In the genomic region with DNA sequence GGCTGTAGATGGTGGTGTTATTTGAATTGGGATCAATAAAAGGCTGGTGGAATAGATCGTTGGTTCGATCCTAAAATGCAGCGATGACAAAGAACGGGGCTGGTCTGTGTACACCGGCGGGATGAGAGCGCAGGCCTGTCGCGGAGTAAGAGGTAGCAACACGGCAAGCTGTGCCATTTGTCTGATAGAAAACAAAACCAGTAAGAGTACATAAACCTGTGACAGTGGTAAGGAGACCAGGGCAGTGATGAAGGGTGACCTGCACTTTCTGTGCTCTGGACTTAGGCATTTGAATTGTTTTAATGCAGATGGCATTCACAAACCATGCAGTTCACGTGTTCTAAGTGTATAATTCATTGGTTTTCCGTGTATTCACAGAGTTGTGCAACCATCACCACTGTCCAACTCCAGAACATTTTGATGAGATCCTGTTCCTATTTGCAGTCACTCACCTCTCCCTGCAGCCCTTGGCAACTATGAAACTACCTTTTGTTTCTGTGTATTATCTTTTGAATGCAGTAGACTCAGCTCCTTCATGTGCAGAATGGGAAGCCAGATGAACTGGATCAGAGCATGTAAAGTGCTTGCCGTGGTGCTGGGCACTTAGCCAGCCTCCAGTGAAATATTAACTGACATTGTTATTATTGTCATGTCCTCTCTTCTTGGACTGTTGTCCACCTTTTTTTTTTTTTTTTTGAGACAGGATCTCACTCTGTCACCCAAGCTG, we compare ENCODE assay signal across 16 cellular contexts.
A peak's percentile ranks its signal among the peaks of the same experiment; 100 is the strongest.
DNase-seq lines count a peak whose midpoint lies in the region; ATAC-seq and TF ChIP-seq lines count a peak whose summit lies in the region.
"Had no signal": no experiment of that assay in that cellular context is flagged by ENCODE, and none has a peak within 500 bp of the region (broad histone marks: within the 10 kb centered on the region; RNA-seq: fewer than 3 reads in every experiment).

No MANE protein-coding gene starts in this region.

- no peaks in the 10 kb centered on the region for H3K27me3 ChIP-seq in heart left ventricle

- no peak overlapping the region for H3K27ac Mint-ChIP-seq in WTC11
- H3K27ac Mint-ChIP-seq: HFFc6; natural killer cell treated with Interleukin-12 subunit alpha and Interleukin-12 subunit beta and Interleukin-15 and Interleukin-18, amount 100 ng/mL, for 72 hours; T-helper 1 cell treated with Interleukin-12 subunit alpha and Interleukin-12 subunit beta and Interleukin-4 antibody, amounts not matched to agents 30 μg/mL and 1 μg/mL, for 36 hours had no signal

- H3K4me3 Mint-ChIP-seq in WTC11: no peak overlapping the region
- H3K4me3 Mint-ChIP-seq: HFFc6; IgD-negative memory B cell; natural killer cell treated with Interleukin-12 subunit alpha and Interleukin-12 subunit beta and Interleukin-15 and Interleukin-18, amount 100 ng/mL, for 72 hours; T-helper 1 cell treated with Interleukin-12 subunit alpha and Interleukin-12 subunit beta and Interleukin-4 antibody, amounts not matched to agents 30 μg/mL and 1 μg/mL, for 36 hours had no signal

- H3K27me3 Mint-ChIP-seq in WTC11 (ENCODE audit: low read depth): no peaks in the 10 kb centered on the region; the same call in 1 of the 2 replicates
- H3K27me3 Mint-ChIP-seq: IgD-negative memory B cell; natural killer cell treated with Interleukin-12 subunit alpha and Interleukin-12 subunit beta and Interleukin-15 and Interleukin-18, amount 100 ng/mL, for 72 hours had no signal

- H3K4me1 ChIP-seq in heart left ventricle: peaks cover 0 to 10% (median 0%) of the 10 kb centered on the region in 12 donors

- CTCF ChIA-PET in WTC11 (lab: Charles Lee): interaction anchor here (1.1 to 3.6 kb wide), 5 partner anchors 34 to 317 kb away, joined by 3 to 75 read pairs (median 3); no protein-coding TSS in a partner anchor

- no peak for TF ChIP-seq POLR2A in heart left ventricle (IDR thresholded peaks at IDR 0.05)

- H3K4me1 Mint-ChIP-seq in WTC11: peaks cover 12% of the 10 kb centered on the region

- intact Hi-C loops in heart left ventricle (cut with DNase I): loop anchor here in 1 of 10 donors (10.0 kb wide), 1 partner anchor 168 kb away; no protein-coding TSS in a partner anchor
- intact Hi-C loops in cardiac septum (cut with DNase I): no loop called here

- POLR2A ChIA-PET in WTC11 (lab: Charles Lee): interaction anchor here (0.7 kb wide), 1 partner anchor 96 kb away, joined by 4 read pairs; no protein-coding TSS in a partner anchor

- DNase-seq in heart left ventricle (peak in 1 of 5 donors; percentile 36), cardiac septum (ENCODE audit: low spot score) (no peak), WTC11 (ENCODE audit: low spot score) (no peak), kidney tubule cell (ENCODE audit: low spot score) (peak; percentile 76), AG08396 (ENCODE audit: low spot score) (no peak), NCI-H82 (lab: John Stamatoyannopoulos, UW) (no peak), cortex of kidney (lab: John Stamatoyannopoulos, UW) (no peak)
- DNase-seq in activated T-cell treated with anti-CD3 and anti-CD28 coated beads, Interleukin-2, amount 50 U/mL, for 1 hour: no peak
- DNase-seq: activated effector memory CD4-positive, alpha-beta T cell treated with anti-CD3 and anti-CD28 coated beads, Interleukin-2, amount 50 U/mL, for 16 hours; HFFc6; NCI-H187 treated with DMSO at 0.1 percent for 48 hours; trophoblast cell had no signal

- WGBS in heart left ventricle, 4 donors: 86 to 89% (median 87%) methylated on average over 13 of the region's 13 CpGs

- no peak overlapping the region for H3K27ac ChIP-seq in heart left ventricle

- TF ChIP-seq CTCF in heart left ventricle (IDR thresholded peaks at IDR 0.05) (no peak), WTC11 (IDR thresholded peaks at IDR 0.05) (no peak)

- H3K36me3 Mint-ChIP-seq in WTC11: no peaks in the 10 kb centered on the region
- H3K36me3 Mint-ChIP-seq: natural killer cell treated with Interleukin-12 subunit alpha and Interleukin-12 subunit beta and Interleukin-15 and Interleukin-18, amount 100 ng/mL, for 72 hours had no signal

- H3K36me3 ChIP-seq in heart left ventricle: no peaks in the 10 kb centered on the region

- ATAC-seq in heart left ventricle: peak in 3 of 4 donors; percentile 27 to 37 (median 30)
- ATAC-seq in WTC11: no peak
- ATAC-seq: natural killer cell treated with Interleukin-12 subunit alpha and Interleukin-12 subunit beta and Interleukin-15 and Interleukin-18, amount 100 ng/mL, for 72 hours had no signal

- H3K9me3 Mint-ChIP-seq in WTC11: no peaks in the 10 kb centered on the region
- H3K9me3 Mint-ChIP-seq: HFFc6; IgD-negative memory B cell; natural killer cell treated with Interleukin-12 subunit alpha and Interleukin-12 subunit beta and Interleukin-15 and Interleukin-18, amount 100 ng/mL, for 72 hours; T-helper 1 cell treated with Interleukin-12 subunit alpha and Interleukin-12 subunit beta and Interleukin-4 antibody, amounts not matched to agents 30 μg/mL and 1 μg/mL, for 36 hours had no signal

- H3K9me3 ChIP-seq in heart left ventricle: no peaks in the 10 kb centered on the region

- H3K4me3 ChIP-seq in heart left ventricle: no peak overlapping the region
- H3K4me3 ChIP-seq: smooth muscle cell had no signal

TF ChIP-seq in WTC11, 78 proteins besides CTCF, POLR2A, EP300 and RAD21:
- no peak for TF ChIP-seq TEAD4 (CRISPR knock-in tag; IDR thresholded peaks at IDR 0.05)
- TF ChIP-seq, protein P1, sequence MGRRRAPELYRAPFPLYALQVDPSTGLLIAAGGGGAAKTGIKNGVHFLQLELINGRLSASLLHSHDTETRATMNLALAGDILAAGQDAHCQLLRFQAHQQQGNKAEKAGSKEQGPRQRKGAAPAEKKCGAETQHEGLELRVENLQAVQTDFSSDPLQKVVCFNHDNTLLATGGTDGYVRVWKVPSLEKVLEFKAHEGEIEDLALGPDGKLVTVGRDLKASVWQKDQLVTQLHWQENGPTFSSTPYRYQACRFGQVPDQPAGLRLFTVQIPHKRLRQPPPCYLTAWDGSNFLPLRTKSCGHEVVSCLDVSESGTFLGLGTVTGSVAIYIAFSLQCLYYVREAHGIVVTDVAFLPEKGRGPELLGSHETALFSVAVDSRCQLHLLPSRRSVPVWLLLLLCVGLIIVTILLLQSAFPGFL (CRISPR knock-in tag; IDR thresholded peaks at IDR 0.05; ENCODE audit: borderline replicate concordance): 0 out of 2 replicates have a peak, but pooled peaks have one; percentile 3
